Comparison of ENCODE assay signal across 8 cellular contexts in the genomic region with DNA sequence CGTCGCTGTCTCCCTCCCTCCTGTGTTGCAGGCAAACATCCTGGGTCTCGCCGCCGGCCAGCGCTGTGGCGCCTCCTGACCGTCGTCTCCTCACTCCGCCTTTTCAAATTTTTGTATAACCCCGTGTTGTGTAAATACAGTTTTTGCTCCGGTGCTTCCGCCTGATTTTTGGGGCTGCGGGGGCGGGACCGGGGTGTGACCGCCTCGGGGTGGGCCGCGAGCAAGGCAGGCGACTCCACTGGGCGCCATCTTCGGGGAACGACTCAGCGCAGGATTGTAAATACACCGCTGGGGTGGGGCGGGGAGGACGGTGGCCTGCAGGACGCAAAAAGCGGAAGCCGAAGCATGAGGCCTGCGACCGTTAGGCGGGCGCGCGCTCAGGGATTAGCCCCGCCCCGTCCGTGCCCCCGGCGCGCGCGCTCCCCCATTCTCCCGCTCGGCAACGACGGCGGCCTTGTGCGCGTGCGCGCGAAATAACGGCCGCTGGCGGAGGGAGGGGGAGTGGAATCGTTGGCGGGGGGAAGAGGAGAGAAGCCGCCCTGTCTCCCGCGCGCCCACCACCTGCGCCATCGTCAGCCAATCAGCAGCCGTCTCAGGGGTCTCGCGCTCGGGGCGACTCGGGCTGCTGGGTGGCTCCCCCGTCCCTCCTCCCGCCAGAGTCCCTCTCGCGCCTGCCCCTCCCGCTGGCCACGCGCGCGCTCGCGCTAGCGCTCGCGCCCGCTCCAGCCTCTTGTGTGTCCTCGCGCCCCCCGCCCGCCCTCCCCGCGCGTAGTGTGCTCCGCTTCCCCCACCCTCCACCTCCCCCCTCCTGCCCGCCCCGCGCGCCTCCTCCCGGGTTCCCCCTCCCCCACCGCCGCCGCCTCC. TPM values are rescaled to one million over a fixed set of nuclear protein-coding genes. Genes with fewer than 3 reads are reported as not detected.
DNase-seq lines count a peak whose midpoint lies in the region; ATAC-seq and TF ChIP-seq lines count a peak whose summit lies in the region.

No MANE protein-coding gene starts in this region.

- no peaks in the 10 kb centered on the region for H3K27me3 ChIP-seq in GM23338 (ENCODE audit: insufficient read depth)

- no peaks in the 10 kb centered on the region for H3K9me2 ChIP-seq in GM23338 (ENCODE audit: insufficient read depth)

- no peak for TF ChIP-seq CTCF in GM23338 (conservative IDR thresholded peaks at IDR 0.05; ENCODE audit: low read depth in 2 of 2)
- TF ChIP-seq CTCF in RWPE1 (conservative IDR thresholded peaks at IDR 0.05; ENCODE audit: low read depth): no peak
- no peak for TF ChIP-seq CTCF in fibroblast of mammary gland (conservative IDR thresholded peaks at IDR 0.05; ENCODE audit: control insufficient read depth, insufficient read depth, low read depth, low read length)

- CTCF ChIA-PET in RWPE1 (lab: Yijun Ruan, JAX): interaction anchor here (0.6 to 0.9 kb wide), 3 partner anchors 10 to 114 kb away, joined by 3 to 6 read pairs (median 3); a partner anchor contains a TSS

- H3K36me3 ChIP-seq in GM23338 (ENCODE audit: insufficient read depth): peaks cover 17% of the 10 kb centered on the region; the same call in 1 of the 2 replicates

- peaks cover 47% of the 10 kb centered on the region for H3F3A ChIP-seq in GM23338 (replicated peaks; ENCODE audit: low read depth)

- ATAC-seq in GM23338: peak; percentile 65
- ATAC-seq in naive thymus-derived CD8-positive, alpha-beta T cell: peak; percentile 61 to 70
- peak; percentile 83 for ATAC-seq in stimulated activated memory B cell treated with anti-CD40 and anti-IgM and Interleukin-4, amounts not matched to agents 10 μg/mL and 1 μg/mL and 100 μg/mL, for 72 hours

- peaks cover 3% of the 10 kb centered on the region for H3K9me3 Mint-ChIP-seq in GM23338
- no peaks in the 10 kb centered on the region for H3K9me3 Mint-ChIP-seq in naive thymus-derived CD8-positive, alpha-beta T cell
- H3K9me3 Mint-ChIP-seq in stimulated activated memory B cell treated with anti-CD40 and anti-IgM and Interleukin-4, amounts not matched to agents 10 μg/mL and 1 μg/mL and 100 μg/mL, for 72 hours: no peaks in the 10 kb centered on the region

- H3K79me2 ChIP-seq in GM23338 (replicated peaks; ENCODE audit: insufficient read depth): peaks cover 21% of the 10 kb centered on the region

- H3K36me3 Mint-ChIP-seq in GM23338 (ENCODE audit: low read depth): peaks cover 67% of the 10 kb centered on the region
- H3K36me3 Mint-ChIP-seq in naive thymus-derived CD8-positive, alpha-beta T cell: peaks cover 0 to 29% (median 8%) of the 10 kb centered on the region in 3 donors
- peaks cover 49% of the 10 kb centered on the region for H3K36me3 Mint-ChIP-seq in stimulated activated memory B cell treated with anti-CD40 and anti-IgM and Interleukin-4, amounts not matched to agents 10 μg/mL and 1 μg/mL and 100 μg/mL, for 72 hours

- H3K27me3 Mint-ChIP-seq in GM23338 (ENCODE audit: insufficient read depth, low read depth, poor library complexity): peaks cover 35% of the 10 kb centered on the region
- H3K27me3 Mint-ChIP-seq in naive thymus-derived CD8-positive, alpha-beta T cell: peaks cover 0 to 1% (median 0%) of the 10 kb centered on the region in 5 donors
- no peaks in the 10 kb centered on the region for H3K27me3 Mint-ChIP-seq in stimulated activated memory B cell treated with anti-CD40 and anti-IgM and Interleukin-4, amounts not matched to agents 10 μg/mL and 1 μg/mL and 100 μg/mL, for 72 hours

- peak overlapping the region; percentile 99 for H3K27ac Mint-ChIP-seq in GM23338
- peak overlapping the region; percentile 98 to 100 (median 100) for H3K27ac Mint-ChIP-seq in naive thymus-derived CD8-positive, alpha-beta T cell
- peak overlapping the region; percentile 98 for H3K27ac Mint-ChIP-seq in stimulated activated memory B cell treated with anti-CD40 and anti-IgM and Interleukin-4, amounts not matched to agents 10 μg/mL and 1 μg/mL and 100 μg/mL, for 72 hours

- peaks cover 47% of the 10 kb centered on the region for H3K4me1 ChIP-seq in GM23338 (ENCODE audit: insufficient read depth)

- H3K27ac ChIP-seq in GM23338 (ENCODE audit: low read depth): peak overlapping the region; percentile 99
- H3K27ac ChIP-seq in RWPE1: peak overlapping the region; percentile 99

- peaks cover 19% of the 10 kb centered on the region; the same call in 1 of the 2 replicates for H4K20me1 ChIP-seq in GM23338 (replicated peaks; ENCODE audit: insufficient read depth)

- H3K4me1 Mint-ChIP-seq in GM23338: peaks cover 50% of the 10 kb centered on the region
- peaks cover 21 to 49% (median 42%) of the 10 kb centered on the region in 4 donors for H3K4me1 Mint-ChIP-seq in naive thymus-derived CD8-positive, alpha-beta T cell
- H3K4me1 Mint-ChIP-seq in stimulated activated memory B cell treated with anti-CD40 and anti-IgM and Interleukin-4, amounts not matched to agents 10 μg/mL and 1 μg/mL and 100 μg/mL, for 72 hours: peaks cover 45% of the 10 kb centered on the region

- peak overlapping the region; percentile 91 for H3K4me3 Mint-ChIP-seq in GM23338
- H3K4me3 Mint-ChIP-seq in naive thymus-derived CD8-positive, alpha-beta T cell: peak overlapping the region; percentile 87 to 100 (median 99)
- peak overlapping the region; percentile 99 for H3K4me3 Mint-ChIP-seq in stimulated activated memory B cell treated with anti-CD40 and anti-IgM and Interleukin-4, amounts not matched to agents 10 μg/mL and 1 μg/mL and 100 μg/mL, for 72 hours

- POLR2A ChIA-PET in RWPE1 (lab: Yijun Ruan, JAX; ENCODE audit: low non-redundant PET): interaction anchor here (2.8 kb wide), 1 partner anchor 11 kb away, joined by 10 read pairs; a partner anchor contains a TSS
- POLR2A ChIA-PET in naive thymus-derived CD8-positive, alpha-beta T cell (lab: Charles Lee): interaction anchor here (0.9 to 11.2 kb wide), 15 partner anchors 12 to 729 kb away, joined by 3 to 240 read pairs (median 27); a partner anchor contains a TSS

- H3K4me3 ChIP-seq in GM23338 (peak overlapping the region; percentile 91), fibroblast of mammary gland (ENCODE audit: control insufficient read depth, low read depth, low read length) (peak overlapping the region; percentile 75)

- peak overlapping the region; percentile 80; the same call in 1 of the 2 replicates for H2AFZ ChIP-seq in GM23338

- peak; percentile 97 for DNase-seq in EH (ENCODE audit: low read depth)
- DNase-seq in GM23338 (ENCODE audit: low spot score): peak; percentile 97
- DNase-seq in LHCN-M2 (ENCODE audit: low read depth): peak; percentile 95
- peak; percentile 87 for DNase-seq in RWPE1 (ENCODE audit: low spot score)
- peak; percentile 97 for DNase-seq in activated T-helper 9 cell treated with anti-CD3 and anti-CD28 coated beads, Interleukin-2, amount 50 U/mL, for 16 hours (ENCODE audit: low read depth)
- peak; percentile 96 for DNase-seq in fibroblast of mammary gland (ENCODE audit: low read depth)
- peak; percentile 95 to 99 (median 98) for DNase-seq in naive thymus-derived CD8-positive, alpha-beta T cell

- peak overlapping the region; percentile 91 for H3K4me2 ChIP-seq in GM23338

TF ChIP-seq in GM23338, 12 proteins besides CTCF, POLR2A, EP300 and RAD21 (continues in another document):
- TF ChIP-seq CREB1 (CRISPR knock-in tag; IDR thresholded peaks at IDR 0.05; ENCODE audit: low read depth): peak; percentile 66

RNA-seq across cellular contexts. Expression of a gene that starts 0.9 kb away (rescaled TPM):
- 181 and 270 TPM in 2 replicates for total RNA-seq in GM23338 (2014; rRNA removed; shearing (Covaris generic))
- polyA plus RNA-seq in GM23338 (2016; fragmentation: Nextera tagmentation; extraction: Ambion mirVana): 155 and 170 TPM in 2 replicates
- total RNA-seq in LHCN-M2 (2014; rRNA removed): 126 and 147 TPM in 2 replicates
- polyA plus RNA-seq in LHCN-M2 (2012): 261 TPM
- 100 to 1,000 TPM; 278 to 282 TPM for total RNA-seq in naive thymus-derived CD8-positive, alpha-beta T cell
- polyA plus RNA-seq in naive thymus-derived CD8-positive, alpha-beta T cell: 10 to 100 TPM; 50.3 to 74.6 (median 58.8) TPM

RNA-seq across cellular contexts. Expression of a gene that starts 6.5 kb away (rescaled TPM):
- total RNA-seq in GM23338 (2014; rRNA removed; shearing (Covaris generic)): 8.9 and 13.3 TPM in 2 replicates
- polyA plus RNA-seq in GM23338 (2016; fragmentation: Nextera tagmentation; extraction: Ambion mirVana): 13.6 and 16.6 TPM in 2 replicates
- total RNA-seq in LHCN-M2 (2014; rRNA removed): 0.58 and 1.1 TPM in 2 replicates
- 0.62 TPM for polyA plus RNA-seq in LHCN-M2 (2012)
- total RNA-seq in naive thymus-derived CD8-positive, alpha-beta T cell: 1 to 10 TPM; 1.5 to 1.6 TPM
- under 1 TPM in 2 of 3 donors, not detected in 1; 0.14 to 0.21 TPM for polyA plus RNA-seq in naive thymus-derived CD8-positive, alpha-beta T cell

RNA-seq across cellular contexts. Expression of a gene that starts 10.5 kb away (rescaled TPM):
- 59.7 and 67.6 TPM in 2 replicates for total RNA-seq in GM23338 (2014; rRNA removed; shearing (Covaris generic))
- 76.7 and 78.7 TPM in 2 replicates for polyA plus RNA-seq in GM23338 (2016; fragmentation: Nextera tagmentation; extraction: Ambion mirVana)
- total RNA-seq in LHCN-M2 (2014; rRNA removed): 63.2 and 63.4 TPM in 2 replicates
- 23.9 TPM for polyA plus RNA-seq in LHCN-M2 (2012)
- total RNA-seq in naive thymus-derived CD8-positive, alpha-beta T cell: 10 to 100 TPM; 31.3 to 35.9 TPM
- polyA plus RNA-seq in naive thymus-derived CD8-positive, alpha-beta T cell: 10 to 100 TPM; 51.4 to 57.5 (median 55.5) TPM

RNA-seq across cellular contexts. Expression of a gene that starts 14.8 kb away (rescaled TPM):
- total RNA-seq in GM23338 (2014; rRNA removed; shearing (Covaris generic)): 2.6 and 3.7 TPM in 2 replicates
- 1.4 and 2.0 TPM in 2 replicates for polyA plus RNA-seq in GM23338 (2016; fragmentation: Nextera tagmentation; extraction: Ambion mirVana)
- 275 and 303 TPM in 2 replicates for total RNA-seq in LHCN-M2 (2014; rRNA removed)
- 235 TPM for polyA plus RNA-seq in LHCN-M2 (2012)
- total RNA-seq in naive thymus-derived CD8-positive, alpha-beta T cell: 100 to 1,000 TPM; 123 to 132 TPM
- polyA plus RNA-seq in naive thymus-derived CD8-positive, alpha-beta T cell: 100 to 1,000 TPM; 120 to 160 (median 134) TPM

RNA-seq across cellular contexts. Expression of a gene that starts 14.9 kb away (rescaled TPM):
- 179 and 192 TPM in 2 replicates for total RNA-seq in GM23338 (2014; rRNA removed; shearing (Covaris generic))
- polyA plus RNA-seq in GM23338 (2016; fragmentation: Nextera tagmentation; extraction: Ambion mirVana): 110 and 120 TPM in 2 replicates
- 100 and 108 TPM in 2 replicates for total RNA-seq in LHCN-M2 (2014; rRNA removed)
- polyA plus RNA-seq in LHCN-M2 (2012): 43.7 TPM
- total RNA-seq in naive thymus-derived CD8-positive, alpha-beta T cell: 10 to 100 TPM; 79.6 to 84.6 TPM
- polyA plus RNA-seq in naive thymus-derived CD8-positive, alpha-beta T cell: 10 to 100 TPM; 36.9 to 45.4 (median 39.6) TPM

Comparison
In these comparisons a context has a peak if more than half of its experiments do, and no peak if none do; other contexts are left out.
1. Peak in every context shown above with its lines: DNase-seq, ATAC-seq, H3K4me3 ChIP-seq and H3K27ac ChIP-seq.